30 cellular contexts compared by ENCODE assay signal in genomic region chr1:177558372-177558771, GRCh38.
"Had no signal": no experiment of that assay in that cellular context is flagged by ENCODE, and none has a peak within 500 bp of the region (broad histone marks: within the 10 kb centered on the region; RNA-seq: fewer than 3 reads in every experiment).

No MANE protein-coding gene starts in this region.

- H3K4me3 Mint-ChIP-seq: activated CD4-positive, alpha-beta memory T cell treated with anti-CD3 and anti-CD28 coated beads, Interleukin-2, amount 10 ng/mL, durations not matched to agents 7 days and 5 days; activated CD4-positive, alpha-beta T cell treated with anti-CD3 and anti-CD28 coated beads for 36 hours; activated CD4-positive, alpha-beta T cell treated with anti-CD3 and anti-CD28 coated beads, Interleukin-2, amount 10 ng/mL, durations not matched to agents 7 days and 5 days; activated naive CD4-positive, alpha-beta T cell treated with anti-CD3 and anti-CD28 coated beads, Interleukin-2, amount 10 ng/mL, durations not matched to agents 7 days and 5 days; activated naive CD8-positive, alpha-beta T cell treated with anti-CD3 and anti-CD28 coated beads, Interleukin-2, amount 10 ng/mL, durations not matched to agents 7 days and 5 days; activated T-cell treated with anti-CD3 and anti-CD28 coated beads, Interleukin-2, amount 50 U/mL, for 24 hours; activated T-cell treated with anti-CD3 and anti-CD28 coated beads, Interleukin-2, amount 50 U/mL, for 72 hours; brain had no signal

- H3K27me3 Mint-ChIP-seq: activated CD4-positive, alpha-beta memory T cell treated with anti-CD3 and anti-CD28 coated beads, Interleukin-2, amount 10 ng/mL, durations not matched to agents 7 days and 5 days; activated CD4-positive, alpha-beta T cell treated with anti-CD3 and anti-CD28 coated beads for 36 hours; activated CD4-positive, alpha-beta T cell treated with anti-CD3 and anti-CD28 coated beads, Interleukin-2, amount 10 ng/mL, durations not matched to agents 7 days and 5 days; activated naive CD4-positive, alpha-beta T cell treated with anti-CD3 and anti-CD28 coated beads, Interleukin-2, amount 10 ng/mL, durations not matched to agents 7 days and 5 days; activated naive CD8-positive, alpha-beta T cell treated with anti-CD3 and anti-CD28 coated beads, Interleukin-2, amount 10 ng/mL, durations not matched to agents 7 days and 5 days; activated T-cell treated with anti-CD3 and anti-CD28 coated beads, Interleukin-2, amount 50 U/mL, for 24 hours; brain had no signal

- H3K4me1 ChIP-seq: ascending aorta, breast epithelium, colonic mucosa, esophagus muscularis mucosa, foreskin keratinocyte, gastrocnemius medialis, heart left ventricle had no signal

- H3K36me3 ChIP-seq: ascending aorta, breast epithelium, cardiac muscle cell, colonic mucosa, esophagus muscularis mucosa, gastrocnemius medialis, heart left ventricle had no signal

- DNase-seq: activated CD4-positive, alpha-beta memory T cell treated with anti-CD3 and anti-CD28 coated beads, Interleukin-2, amount 10 ng/mL, durations not matched to agents 7 days and 5 days; activated CD4-positive, alpha-beta T cell treated with anti-CD3 and anti-CD28 coated beads for 36 hours; activated CD4-positive, alpha-beta T cell treated with anti-CD3 and anti-CD28 coated beads, Interleukin-2, amount 10 ng/mL, durations not matched to agents 7 days and 5 days; activated CD4-positive, alpha-beta T cell treated with anti-CD3 and anti-CD28 coated beads, Interleukin-2, amount 50 U/mL, for 4 hours; activated CD4-positive, CD25-positive, alpha-beta regulatory T cell; activated CD4-positive, CD25-positive, alpha-beta regulatory T cell treated with anti-CD3 and anti-CD28 coated beads, Interleukin-2, amount 50 U/mL, for 72 hours; activated CD8-positive, alpha-beta memory T cell treated with anti-CD3 and anti-CD28 coated beads, Interleukin-2, amount 50 U/mL, for 48 hours; activated gamma-delta T cell; activated naive CD4-positive, alpha-beta T cell; activated naive CD4-positive, alpha-beta T cell treated with anti-CD3 and anti-CD28 coated beads, Interleukin-2, amount 10 ng/mL, durations not matched to agents 7 days and 5 days; activated naive CD8-positive, alpha-beta T cell treated with anti-CD3 and anti-CD28 coated beads, Interleukin-2, amount 10 ng/mL, durations not matched to agents 7 days and 5 days; activated T-cell treated with anti-CD3 and anti-CD28 coated beads for 4 hours; activated T-cell treated with anti-CD3 and anti-CD28 coated beads, Interleukin-2, amount 50 U/mL, for 24 hours; activated T-cell treated with anti-CD3 and anti-CD28 coated beads, Interleukin-2, amount 50 U/mL, for 72 hours; central memory CD4-positive, alpha-beta T cell; cerebellar nuclear complex; colonic mucosa; effector memory CD4-positive, alpha-beta T cell; erythroblast; foreskin keratinocyte; gastrocnemius medialis; glutamatergic neuron; heart left ventricle; hypothalamus had no signal

- H3K4me3 ChIP-seq: ascending aorta, breast epithelium, cardiac muscle cell, colonic mucosa, esophagus muscularis mucosa, gastrocnemius medialis, heart left ventricle had no signal

- H3K27ac Mint-ChIP-seq: activated CD4-positive, alpha-beta memory T cell treated with anti-CD3 and anti-CD28 coated beads, Interleukin-2, amount 10 ng/mL, durations not matched to agents 7 days and 5 days; activated CD4-positive, alpha-beta T cell treated with anti-CD3 and anti-CD28 coated beads for 36 hours; activated CD4-positive, alpha-beta T cell treated with anti-CD3 and anti-CD28 coated beads, Interleukin-2, amount 10 ng/mL, durations not matched to agents 7 days and 5 days; activated naive CD4-positive, alpha-beta T cell treated with anti-CD3 and anti-CD28 coated beads, Interleukin-2, amount 10 ng/mL, durations not matched to agents 7 days and 5 days; activated naive CD4-positive, alpha-beta T cell treated with anti-CD3 and anti-CD28 coated beads, Interleukin-2, amount 50 U/mL, for 72 hours; activated naive CD8-positive, alpha-beta T cell treated with anti-CD3 and anti-CD28 coated beads, Interleukin-2, amount 10 ng/mL, durations not matched to agents 7 days and 5 days; activated T-cell treated with anti-CD3 and anti-CD28 coated beads, Interleukin-2, amount 50 U/mL, for 24 hours; activated T-cell treated with anti-CD3 and anti-CD28 coated beads, Interleukin-2, amount 50 U/mL, for 72 hours; brain had no signal

- H3K36me3 Mint-ChIP-seq: activated naive CD4-positive, alpha-beta T cell treated with anti-CD3 and anti-CD28 coated beads, Interleukin-2, amount 10 ng/mL, durations not matched to agents 7 days and 5 days; activated naive CD8-positive, alpha-beta T cell treated with anti-CD3 and anti-CD28 coated beads, Interleukin-2, amount 10 ng/mL, durations not matched to agents 7 days and 5 days; brain had no signal

- H3K27me3 ChIP-seq: ascending aorta, breast epithelium, colonic mucosa, esophagus muscularis mucosa, foreskin keratinocyte, gastrocnemius medialis had no signal

- H3K9me3 ChIP-seq: colonic mucosa, gastrocnemius medialis had no signal

- H3K27ac ChIP-seq: ascending aorta, breast epithelium, cardiac muscle cell, colonic mucosa, esophagus muscularis mucosa, foreskin keratinocyte, gastrocnemius medialis, heart left ventricle had no signal

- H3K4me1 Mint-ChIP-seq: activated CD4-positive, alpha-beta memory T cell treated with anti-CD3 and anti-CD28 coated beads, Interleukin-2, amount 10 ng/mL, durations not matched to agents 7 days and 5 days; activated CD4-positive, alpha-beta T cell treated with anti-CD3 and anti-CD28 coated beads for 36 hours; activated CD4-positive, alpha-beta T cell treated with anti-CD3 and anti-CD28 coated beads, Interleukin-2, amount 10 ng/mL, durations not matched to agents 7 days and 5 days; activated naive CD4-positive, alpha-beta T cell treated with anti-CD3 and anti-CD28 coated beads, Interleukin-2, amount 10 ng/mL, durations not matched to agents 7 days and 5 days; activated naive CD8-positive, alpha-beta T cell treated with anti-CD3 and anti-CD28 coated beads, Interleukin-2, amount 10 ng/mL, durations not matched to agents 7 days and 5 days; brain had no signal

- ATAC-seq: activated CD4-positive, alpha-beta T cell treated with anti-CD3 and anti-CD28 coated beads for 36 hours; activated naive CD4-positive, alpha-beta T cell treated with anti-CD3 and anti-CD28 coated beads, Interleukin-2, amount 50 U/mL, for 72 hours; activated T-cell treated with anti-CD3 and anti-CD28 coated beads, Interleukin-2, amount 50 U/mL, for 72 hours; foreskin keratinocyte; gastrocnemius medialis; heart left ventricle had no signal
